20 cellular contexts compared by ENCODE assay signal in the genomic region with DNA sequence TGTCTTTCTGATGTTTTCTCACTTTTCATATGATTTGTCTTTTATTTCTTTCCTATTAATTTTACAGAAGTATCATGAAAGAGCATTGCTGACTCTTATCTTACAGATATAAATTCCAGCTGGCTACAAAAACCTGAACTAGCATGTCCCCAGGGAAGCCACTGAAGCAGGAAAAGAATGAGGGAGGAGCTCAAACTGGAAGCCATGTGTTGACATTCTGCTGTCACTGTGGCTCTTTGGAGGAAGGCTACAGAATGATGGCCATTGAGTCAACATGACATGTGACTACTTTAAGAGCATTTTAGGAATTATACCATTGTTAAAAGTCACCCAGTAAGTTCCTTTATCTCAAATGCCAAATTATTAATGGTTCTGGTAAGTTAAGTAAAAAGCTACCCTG.
A peak's percentile ranks its signal among the peaks of the same experiment; 100 is the strongest.
DNase-seq lines count a peak whose midpoint lies in the region; TF ChIP-seq lines count a peak whose summit lies in the region.
"Had no signal": no experiment of that assay in that cellular context is flagged by ENCODE, and none has a peak within 500 bp of the region (broad histone marks: within the 10 kb centered on the region; RNA-seq: fewer than 3 reads in every experiment).

No MANE protein-coding gene starts in this region.

- no peak overlapping the region for H3K27ac ChIP-seq in osteoblast (ENCODE audit: low read depth, low read length)
- no peak overlapping the region for H3K27ac ChIP-seq in RWPE1
- H3K27ac ChIP-seq: 22Rv1, BLaER1, GM23248, Peyer's patch had no signal

- H3K4me3 ChIP-seq in fibroblast of the aortic adventitia (ENCODE audit: low read depth, low read length), result no peak overlapping the region
- no peak overlapping the region for H3K4me3 ChIP-seq in osteoblast (ENCODE audit: insufficient read depth, low read length)
- H3K4me3 ChIP-seq: BLaER1, GM23248, Peyer's patch had no signal

- DNase-seq in DMS 273 (lab: John Stamatoyannopoulos, UW; ENCODE audit: unreplicated experiment) (peak; percentile 1), DMS 273 treated with DMSO at 0.1 percent for 48 hours (lab: John Stamatoyannopoulos, UW) (no peak), NCI-H2171 (lab: John Stamatoyannopoulos, UW) (peak; percentile 21), fibroblast of the aortic adventitia (ENCODE audit: low read depth) (peak; percentile 67), osteoblast (ENCODE audit: insufficient read length, low spot score, missing footprints) (peak; percentile 67), RWPE1 (ENCODE audit: low spot score) (no peak), GM19240 (ENCODE audit: insufficient read length, low spot score) (no peak), KG1 (lab: John Stamatoyannopoulos, UW) (no peak)
- DNase-seq: CD8-positive, alpha-beta memory T cell; DND-41; GF-D8; GM23248; IMR-90; NCI-H2029 treated with DMSO at 0.1 percent for 48 hours; NCI-H446; NCI-H82; Peyer's patch; SHP77 treated with DMSO at 0.1 percent for 48 hours had no signal

- no peaks in the 10 kb centered on the region for H3K9me3 ChIP-seq in osteoblast (ENCODE audit: low read depth, low read length)
- H3K9me3 ChIP-seq: BLaER1, Peyer's patch had no signal

- H3K4me2 ChIP-seq in osteoblast (ENCODE audit: insufficient read depth, low read length), result no peak overlapping the region
- H3K4me2 ChIP-seq: BLaER1 had no signal

- H3K27me3 ChIP-seq in osteoblast (ENCODE audit: insufficient read depth, low read length), result no peaks in the 10 kb centered on the region
- H3K27me3 ChIP-seq: BLaER1, Peyer's patch had no signal

- no peaks in the 10 kb centered on the region for H3K4me1 ChIP-seq in osteoblast (ENCODE audit: insufficient read depth, low read length)
- H3K4me1 ChIP-seq: Peyer's patch had no signal

- POLR2A ChIA-PET in RWPE1 (lab: Yijun Ruan, JAX; ENCODE audit: low non-redundant PET), result no interaction called here

- no peaks in the 10 kb centered on the region for H4K20me1 ChIP-seq in osteoblast (ENCODE audit: insufficient read depth, low read length)
- H4K20me1 ChIP-seq: BLaER1 had no signal

- H3K36me3 ChIP-seq in osteoblast (ENCODE audit: insufficient read depth, low read length), result no peaks in the 10 kb centered on the region
- H3K36me3 ChIP-seq: BLaER1, Peyer's patch had no signal

- TF ChIP-seq CTCF in fibroblast of the aortic adventitia (IDR thresholded peaks at IDR 0.05; ENCODE audit: insufficient read depth, low read length), result no peak
- no peak for TF ChIP-seq CTCF in osteoblast (IDR thresholded peaks at IDR 0.05; ENCODE audit: extremely low read depth, low read depth, low read length)
- no peak for TF ChIP-seq CTCF in RWPE1 (conservative IDR thresholded peaks at IDR 0.05; ENCODE audit: low read depth)

- CTCF ChIA-PET in RWPE1 (lab: Yijun Ruan, JAX), result no interaction called here

- H3K79me2 ChIP-seq in osteoblast (ENCODE audit: insufficient read depth, low read length), result no peaks in the 10 kb centered on the region

- H2AFZ ChIP-seq in osteoblast (ENCODE audit: low read length), result no peak overlapping the region
- H2AFZ ChIP-seq: GM23248 had no signal

Comparison
In these comparisons a context has a peak if more than half of its experiments do, and no peak if none do; other contexts are left out.
1. DNase-seq: peak in DMS 273 (single experiment), NCI-H2171 (single experiment), fibroblast of the aortic adventitia (single experiment) and osteoblast (single experiment); none in DMS 273 treated with DMSO at 0.1 percent for 48 hours (single experiment), RWPE1 (single experiment), GM19240 (single experiment) and KG1 (single experiment).